8 cellular contexts compared by ENCODE assay signal in genomic region chr3:16516695-16517481, GRCh38. TPM values are rescaled to one million over a fixed set of nuclear protein-coding genes. Genes with fewer than 3 reads are reported as not detected.
DNase-seq lines count a peak whose midpoint lies in the region; ATAC-seq and TF ChIP-seq lines count a peak whose summit lies in the region.

No MANE protein-coding gene starts in this region.

- peaks cover 9% of the 10 kb centered on the region for H3K4me1 ChIP-seq in ovary (ENCODE audit: insufficient read depth)

- H3K27me3 ChIP-seq in SU-DHL-6 (ENCODE audit: low read length) = no peaks in the 10 kb centered on the region
- no peaks in the 10 kb centered on the region for H3K27me3 ChIP-seq in ovary

- intact Hi-C loops in ovary (cut with DNase I) = loop anchor here (5.0 to 10.0 kb wide), 8 partner anchors 62 to 250 kb away; partner anchors contain the start of gene OXNAD1 (in 1 of the 4)

- DNase-seq in activated CD4-positive, CD25-positive, alpha-beta regulatory T cell treated with anti-CD3 and anti-CD28 coated beads, Interleukin-2, amount 50 U/mL, for 72 hours = peak; percentile 41
- no peak for DNase-seq in activated CD4-positive, CD25-positive, alpha-beta regulatory T cell (lab: John Stamatoyannopoulos, UW)
- DNase-seq in fibroblast of gingiva (ENCODE audit: low read depth) (peak; percentile 60), ovary (peak; percentile 51 to 76 (median 69))

- no peak for TF ChIP-seq CTCF in SU-DHL-6 (IDR thresholded peaks at IDR 0.05; ENCODE audit: insufficient read depth, low read length, poor library complexity, severe bottlenecking)
- TF ChIP-seq CTCF in ovary (IDR thresholded peaks at IDR 0.05) = peak; percentile 37 to 54 (median 53)

- TF ChIP-seq EP300 in ovary (IDR thresholded peaks at IDR 0.05) = no peak

- H3K4me2 ChIP-seq in SU-DHL-6 (ENCODE audit: low read depth, low read length, poor library complexity, severe bottlenecking) = peak overlapping the region; percentile 70

- H3K9me3 ChIP-seq in SU-DHL-6 (ENCODE audit: insufficient read depth, low read length) = no peaks in the 10 kb centered on the region
- H3K9me3 ChIP-seq in ovary = no peaks in the 10 kb centered on the region

- H3K4me3 ChIP-seq in SU-DHL-6 (ENCODE audit: insufficient read depth, low read length, poor library complexity, severe bottlenecking) (peak overlapping the region; percentile 63), ovary (no peak overlapping the region)

- peaks cover 34% of the 10 kb centered on the region for H3K79me2 ChIP-seq in SU-DHL-6 (ENCODE audit: insufficient read depth, low read length)

- no peak for TF ChIP-seq POLR2A in ovary (IDR thresholded peaks at IDR 0.05)

- no peaks in the 10 kb centered on the region for H3K9me2 ChIP-seq in SU-DHL-6 (replicated peaks; ENCODE audit: insufficient read depth, low read length)

- H3K27ac ChIP-seq in SU-DHL-6 (ENCODE audit: low read depth, low read length) (peak overlapping the region; percentile 97), ovary (no peak overlapping the region)

- no peaks in the 10 kb centered on the region for H4K20me1 ChIP-seq in SU-DHL-6 (ENCODE audit: low read depth, low read length)

- H3K36me3 ChIP-seq in SU-DHL-6 (ENCODE audit: low read length) (no peaks in the 10 kb centered on the region), ovary (no peaks in the 10 kb centered on the region)

- 36 to 41% (median 40%) methylated on average over 6 of the region's 6 CpGs for WGBS in ovary, 3 donors

- ATAC-seq in HG02943 (IDR thresholded peaks at IDR 0.05; ENCODE audit: low read depth, unreplicated experiment) = peak; percentile 27
- ATAC-seq in GM18520 (IDR thresholded peaks at IDR 0.05; ENCODE audit: unreplicated experiment) = no peak
- no peak for ATAC-seq in HG03280 (IDR thresholded peaks at IDR 0.05; ENCODE audit: unreplicated experiment)

- no peak overlapping the region for H2AFZ ChIP-seq in SU-DHL-6 (ENCODE audit: low read depth, low read length, severe bottlenecking)

- peak overlapping the region; percentile 96 for H3K9ac ChIP-seq in SU-DHL-6 (ENCODE audit: low read length)

- peaks cover 40% of the 10 kb centered on the region for H3F3A ChIP-seq in SU-DHL-6 (ENCODE audit: insufficient read depth)

RNA-seq across cellular contexts. Expression of gene RFTN1, which starts 3.4 kb away (rescaled TPM):
- 10 to 100 TPM; 25.2 to 52.4 (median 42.5) TPM for total RNA-seq in ovary
- 10 to 100 TPM; 61.5 to 63.1 TPM for polyA plus RNA-seq in ovary

Comparison
In these comparisons a context has a peak if more than half of its experiments do, and no peak if none do; other contexts are left out.
1. DNase-seq: peak in activated CD4-positive, CD25-positive, alpha-beta regulatory T cell treated with anti-CD3 and anti-CD28 coated beads, Interleukin-2, amount 50 U/mL, for 72 hours (single experiment), fibroblast of gingiva (single experiment) and ovary (5 of 5); none in activated CD4-positive, CD25-positive, alpha-beta regulatory T cell (0 of 4).